In genomic region chr2:23465982-23466381, GRCh38 we compare ENCODE assay signal across 20 cellular contexts.
DNase-seq lines count a peak whose midpoint lies in the region; ATAC-seq and TF ChIP-seq lines count a peak whose summit lies in the region.
"Had no signal": no experiment of that assay in that cellular context is flagged by ENCODE, and none has a peak within 500 bp of the region (broad histone marks: within the 10 kb centered on the region; RNA-seq: fewer than 3 reads in every experiment).

No MANE protein-coding gene starts in this region.

- in situ Hi-C loops in HAP-1 (cut with MboI; ENCODE audit: low sequenced_read_pairs): no loop called here

- peak overlapping the region in 3 of 4 donors; percentile 26 to 65 (median 63) for H3K27ac ChIP-seq in esophagus squamous epithelium
- H3K27ac ChIP-seq: C4-2B, SJSA1 had no signal

- H3K4me1 ChIP-seq in esophagus squamous epithelium (no peaks in the 10 kb centered on the region), HAP-1 (no peaks in the 10 kb centered on the region)
- H3K4me1 ChIP-seq: SJSA1 had no signal

- ATAC-seq in sciatic nerve: peak; percentile 24
- no peak for ATAC-seq in GM19351 (IDR thresholded peaks at IDR 0.05; ENCODE audit: unreplicated experiment)
- ATAC-seq in HG03442 (IDR thresholded peaks at IDR 0.05; ENCODE audit: unreplicated experiment): no peak
- ATAC-seq: Right ventricle myocardium inferior had no signal

- H3K27me3 ChIP-seq in esophagus squamous epithelium: no peaks in the 10 kb centered on the region
- H3K27me3 ChIP-seq in HAP-1 (ENCODE audit: low read depth): peaks cover 35% of the 10 kb centered on the region
- H3K27me3 ChIP-seq: SJSA1 had no signal

- H3K9me3 ChIP-seq in esophagus squamous epithelium (no peaks in the 10 kb centered on the region), HAP-1 (no peaks in the 10 kb centered on the region)
- H3K9me3 ChIP-seq: SJSA1 had no signal

- no peak for TF ChIP-seq POLR2A in esophagus squamous epithelium (IDR thresholded peaks at IDR 0.05)

- WGBS in esophagus squamous epithelium, 2 donors: 71 to 80% methylated on average over 6 to 9 of the region's 9 CpGs

- H3K4me3 ChIP-seq in esophagus squamous epithelium: no peak overlapping the region
- H3K4me3 ChIP-seq in HAP-1: no peak overlapping the region
- H3K4me3 ChIP-seq: SJSA1 had no signal

- intact Hi-C loops in esophagus squamous epithelium (cut with DNase I) (no loop called here), sciatic nerve (cut with DNase I) (no loop called here)

- DNase-seq in NOMO-1 (lab: John Stamatoyannopoulos, UW; ENCODE audit: unreplicated experiment in 2 of 2): peak; percentile 4 to 38
- no peak for DNase-seq in NOMO-1 treated with dmso at 0.1 percent for 144 hours (lab: John Stamatoyannopoulos, UW; ENCODE audit: unreplicated experiment)
- no peak for DNase-seq in esophagus squamous epithelium (lab: John Stamatoyannopoulos, UW)
- DNase-seq in sciatic nerve (ENCODE audit: low spot score): no peak
- no peak for DNase-seq in inferior parietal cortex (ENCODE audit: extremely low spot score)
- no peak for DNase-seq in HAP-1 (ENCODE audit: low spot score in 2 of 2)
- DNase-seq: CD8-positive, alpha-beta memory T cell; H9; KG1; NCI-H1092 treated with DMSO at 0.1 percent for 48 hours; NCI-H1436 treated with DMSO at 0.1 percent for 48 hours; NCI-H1930; NCI-H226; NCI-H510A treated with DMSO at 0.1 percent for 48 hours; NCI-H748 treated with DMSO at 0.1 percent for 48 hours had no signal

- TF ChIP-seq CTCF in esophagus squamous epithelium (IDR thresholded peaks at IDR 0.05): no peak

- H3K36me3 ChIP-seq in esophagus squamous epithelium: no peaks in the 10 kb centered on the region
- H3K36me3 ChIP-seq in HAP-1 (replicated peaks): no peaks in the 10 kb centered on the region
- H3K36me3 ChIP-seq: SJSA1 had no signal

Comparison
In these comparisons a context has a peak if more than half of its experiments do, and no peak if none do; other contexts are left out.
1. DNase-seq: peak in NOMO-1 (2 of 2); none in NOMO-1 treated with dmso at 0.1 percent for 144 hours (single experiment), esophagus squamous epithelium (single experiment), sciatic nerve (single experiment), inferior parietal cortex (single experiment) and HAP-1 (0 of 2).